Comparison of ENCODE assay signal across 9 cellular contexts in genomic region chr3:62875103-62876002, GRCh38. TPM values are rescaled to one million over a fixed set of nuclear protein-coding genes. Genes with fewer than 3 reads are reported as not detected.
DNase-seq lines count a peak whose midpoint lies in the region; ATAC-seq, FAIRE-seq and TF ChIP-seq lines count a peak whose summit lies in the region.
"Had no signal": no experiment of that assay in that cellular context is flagged by ENCODE, and none has a peak within 500 bp of the region (broad histone marks: within the 10 kb centered on the region; RNA-seq: fewer than 3 reads in every experiment).

Gene CADPS (minus strand): TSS chr3:62875416. CDS start chr3:62875029, 387 bp downstream.

- no peaks in the 10 kb centered on the region for H4K20me1 ChIP-seq in fibroblast of lung (ENCODE audit: control insufficient read depth, extremely low read depth, insufficient read depth, low read length)

- peak within 1 kb of the TSS; percentile 97 for H3K18ac ChIP-seq in neuronal stem cell (ENCODE audit: low read length)

- no peak within 1 kb of the TSS for H2BK120ac ChIP-seq in neuronal stem cell (ENCODE audit: low read depth, low read length)

- peak within 1 kb of the TSS; percentile 75 for H2BK5ac ChIP-seq in neuronal stem cell (ENCODE audit: low read length)

- H3K4me2 ChIP-seq in fibroblast of lung (ENCODE audit: extremely low read depth, insufficient read depth, low read length), result peak within 1 kb of the TSS; percentile 48
- peak within 1 kb of the TSS; percentile 99 for H3K4me2 ChIP-seq in neuronal stem cell (ENCODE audit: insufficient read depth, low read length, poor library complexity, severe bottlenecking)

- no peak for ATAC-seq in HG03139 (IDR thresholded peaks at IDR 0.05; ENCODE audit: unreplicated experiment)
- ATAC-seq: activated CD4-positive, CD25-positive, alpha-beta regulatory T cell treated with anti-CD3 and anti-CD28 coated beads, Interleukin-2, amount 50 U/mL, for 24 hours had no signal

- H2AK5ac ChIP-seq in neuronal stem cell (ENCODE audit: low read depth, low read length), result no peak within 1 kb of the TSS

- H2BK15ac ChIP-seq in neuronal stem cell (ENCODE audit: low read length), result peak within 1 kb of the TSS; percentile 98

- H2BK12ac ChIP-seq in neuronal stem cell (ENCODE audit: low read length), result peak within 1 kb of the TSS; percentile 41

- CTCF ChIA-PET in Caco-2 (lab: Charles Lee), result interaction anchor here (0.7 kb wide), 1 partner anchor 353 kb away, joined by 5 read pairs; no protein-coding TSS in a partner anchor
- CTCF ChIA-PET in RWPE1 (lab: Yijun Ruan, JAX), result no interaction called here

- H4K8ac ChIP-seq in neuronal stem cell (ENCODE audit: low read depth, low read length), result no peak within 1 kb of the TSS

- H3K4me1 ChIP-seq in Caco-2 (no peaks in the 10 kb centered on the region; the same call in 1 of the 2 replicates), fibroblast of lung (ENCODE audit: control insufficient read depth, extremely low read depth, insufficient read depth, low read length) (no peaks in the 10 kb centered on the region), neuronal stem cell (ENCODE audit: control insufficient read depth in 2 of 2, insufficient read depth in 1 of 2, low read depth in 1 of 2, low read length in 2 of 2) (peaks cover 0 to 3% of the 10 kb centered on the region in 2 donors)

- no CpG with 5 or more reads among the region's 56 CpGs for WGBS in neuronal stem cell (ENCODE audit: extremely low coverage in 2 of 2, insufficient read length in 2 of 2, insufficient replicate concordance in 1 of 2), 2 donors

- H3K27me3 Mint-ChIP-seq in Caco-2 (ENCODE audit: insufficient read depth, unreplicated experiment) (peaks cover 13% of the 10 kb centered on the region), HFFc6 (ENCODE audit: insufficient read depth) (peaks cover 9% of the 10 kb centered on the region; the same call in 1 of the 2 replicates)

- no peak within 1 kb of the TSS for H3K9ac ChIP-seq in fibroblast of lung (ENCODE audit: insufficient read depth, low read length)
- peak within 1 kb of the TSS; percentile 90 for H3K9ac ChIP-seq in neuronal stem cell (ENCODE audit: low read depth, low read length, poor library complexity)

- no peaks in the 10 kb centered on the region for H3K79me1 ChIP-seq in neuronal stem cell (ENCODE audit: low read depth, low read length)

- no peak for TF ChIP-seq CTCF in Caco-2 (IDR thresholded peaks at IDR 0.05; ENCODE audit: insufficient read depth in 1 of 2, low read depth in 1 of 2, low read length in 1 of 2, severe bottlenecking in 1 of 2, unreplicated experiment in 1 of 2)
- TF ChIP-seq CTCF in fibroblast of lung (conservative IDR thresholded peaks at IDR 0.05 in 1 of 2, IDR thresholded peaks at IDR 0.05 in 1 of 2; ENCODE audit: low read depth in 1 of 2, low read length in 2 of 2), result no peak
- no peak for TF ChIP-seq CTCF in RWPE1 (conservative IDR thresholded peaks at IDR 0.05; ENCODE audit: low read depth)
- TF ChIP-seq CTCF in HFFc6 (IDR thresholded peaks at IDR 0.05), result no peak

- peak within 1 kb of the TSS; percentile 72 for H4K91ac ChIP-seq in neuronal stem cell (ENCODE audit: low read depth, low read length, poor library complexity)

- DNase-seq in Caco-2, result no peak
- peak; percentile 89 for DNase-seq in NCI-H69 (lab: John Stamatoyannopoulos, UW)
- peak; percentile 23 to 69 for DNase-seq in fibroblast of lung (ENCODE audit: low read depth in 2 of 2)
- DNase-seq in neuronal stem cell (ENCODE audit: low spot score), result no peak
- DNase-seq in RWPE1 (ENCODE audit: low spot score), result no peak
- DNase-seq in HFFc6, result no peak
- no peak for DNase-seq in HTR-8/SVneo (ENCODE audit: insufficient read length, low spot score)

- H3K4me3 Mint-ChIP-seq in Caco-2 (ENCODE audit: unreplicated experiment) (peak within 1 kb of the TSS; percentile 93), HFFc6 (no peak within 1 kb of the TSS)

- no peak within 1 kb of the TSS for H3K4ac ChIP-seq in neuronal stem cell (ENCODE audit: low read length)

- H3K36me3 ChIP-seq in Caco-2 (ENCODE audit: control insufficient read depth, insufficient read depth, low read length) (no peaks in the 10 kb centered on the region), fibroblast of lung (ENCODE audit: control insufficient read depth, insufficient read depth, low read length) (no peaks in the 10 kb centered on the region), neuronal stem cell (replicated peaks in 1 of 2; ENCODE audit: control insufficient read depth in 2 of 2, insufficient read depth in 2 of 2, low read length in 2 of 2) (no peaks in the 10 kb centered on the region)

- no peaks in the 10 kb centered on the region for H3K9me3 Mint-ChIP-seq in Caco-2 (ENCODE audit: unreplicated experiment)
- peaks cover 31% of the 10 kb centered on the region for H3K9me3 Mint-ChIP-seq in HFFc6

- H3K4me1 Mint-ChIP-seq in Caco-2 (ENCODE audit: low read depth, unreplicated experiment), result no peaks in the 10 kb centered on the region
- H3K4me1 Mint-ChIP-seq in HFFc6 (ENCODE audit: low read depth), result no peaks in the 10 kb centered on the region

- H2AFZ ChIP-seq in fibroblast of lung (ENCODE audit: low read length) (no peak within 1 kb of the TSS), neuronal stem cell (ENCODE audit: low read length) (peak within 1 kb of the TSS; percentile 88)

- H3K27ac ChIP-seq in fibroblast of lung (ENCODE audit: insufficient read depth, low read length) (no peak within 1 kb of the TSS), neuronal stem cell (replicated peaks; ENCODE audit: low read length) (peak within 1 kb of the TSS; percentile 72), RWPE1 (no peak within 1 kb of the TSS)

- FAIRE-seq in HTR-8/SVneo (lab: Jason Lieb, UNC), result no peak

- POLR2A ChIA-PET in Caco-2 (lab: Charles Lee) (no interaction called here), RWPE1 (lab: Yijun Ruan, JAX; ENCODE audit: low non-redundant PET) (no interaction called here)

- H3K4me3 ChIP-seq in Caco-2 (ENCODE audit: low read depth, low read length), result peak within 1 kb of the TSS; percentile 15
- peak within 1 kb of the TSS; percentile 33 to 58 (median 48) for H3K4me3 ChIP-seq in fibroblast of lung (replicated peaks in 1 of 4; ENCODE audit: control extremely low read depth in 1 of 4, insufficient read depth in 1 of 4, low read depth in 3 of 4, low read length in 4 of 4)
- H3K4me3 ChIP-seq in neuronal stem cell (ENCODE audit: low read length in 2 of 2), result peak within 1 kb of the TSS; percentile 26 to 81

- H3K27ac Mint-ChIP-seq in Caco-2 (ENCODE audit: unreplicated experiment) (no peak within 1 kb of the TSS), HFFc6 (no peak within 1 kb of the TSS)

- H3K9me3 ChIP-seq in Caco-2 (peaks cover 4% of the 10 kb centered on the region), fibroblast of lung (ENCODE audit: control insufficient read depth, insufficient read depth, low read depth, low read length) (no peaks in the 10 kb centered on the region), neuronal stem cell (replicated peaks in 1 of 2; ENCODE audit: control insufficient read depth in 2 of 2, insufficient read depth in 1 of 2, low read depth in 1 of 2, low read length in 2 of 2) (no peaks in the 10 kb centered on the region)

- no TSS peak for BruUV-seq in Caco-2 (replicated peaks; lab: Mats Ljungman, UMichigan)

- H3K27me3 ChIP-seq in Caco-2 (replicated peaks; ENCODE audit: control insufficient read depth, insufficient read depth, low read length) (peaks cover 2% of the 10 kb centered on the region; the same call in 1 of the 2 replicates), fibroblast of lung (ENCODE audit: control insufficient read depth, insufficient read depth, low read length) (peaks cover 5% of the 10 kb centered on the region), neuronal stem cell (ENCODE audit: control insufficient read depth in 3 of 3, insufficient read depth in 3 of 3, low read depth in 1 of 3, low read length in 3 of 3) (peaks cover 0 to 63% (median 11%) of the 10 kb centered on the region in 3 experiments)

- intact Hi-C loops in Caco-2 (cut with micrococcal nuclease; ENCODE audit: unreplicated experiment), result loop anchor here (10.0 kb wide), 1 partner anchor 169 kb away; no protein-coding TSS in a partner anchor

- H3K79me2 ChIP-seq in fibroblast of lung (ENCODE audit: control insufficient read depth, insufficient read depth, low read length), result no peaks in the 10 kb centered on the region

- peak within 1 kb of the TSS; percentile 93 for H3K23ac ChIP-seq in neuronal stem cell (ENCODE audit: low read depth, low read length, poor library complexity)

- H3K36me3 Mint-ChIP-seq in Caco-2 (ENCODE audit: insufficient read depth, unreplicated experiment) (no peaks in the 10 kb centered on the region), HFFc6 (ENCODE audit: low read depth) (peaks cover 4% of the 10 kb centered on the region; the same call in 1 of the 2 replicates)

- peak within 1 kb of the TSS; percentile 71 for H3K14ac ChIP-seq in neuronal stem cell (ENCODE audit: low read length)

RNA-seq across cellular contexts. Expression of gene CADPS, which starts in this region (rescaled TPM):
- not detected in 2 replicates for total RNA-seq in Caco-2 (2022)
- total RNA-seq in fibroblast of lung, result 33.1 and 63.1 TPM in 2 replicates
- 2.3 and 21.7 TPM in 2 replicates for polyA plus RNA-seq in fibroblast of lung
- polyA plus RNA-seq in fibroblast of lung (2012), result 1.5 and 10.1 TPM in 2 replicates
- polyA minus RNA-seq in fibroblast of lung (ENCODE audit: low replicate concordance), result 10.9 and 19.8 TPM in 2 replicates
- 1.5 TPM for polyA plus RNA-seq in neuronal stem cell (2013, experiment 1 of 2)
- 1.3 TPM for polyA plus RNA-seq in neuronal stem cell (2013, experiment 2 of 2)
- total RNA-seq in HFFc6 (2021; fragmentation: NEBNext Ultra II Directional; extraction: Animal tissue kit (Norgen Biotek cat#: 25700)), result not detected

Comparison
In these comparisons a context has a peak if more than half of its experiments do, and no peak if none do; other contexts are left out.
1. RNA of gene CADPS (total RNA-seq): 33.1 to 63.1 TPM in fibroblast of lung; not detected in Caco-2 and not detected in HFFc6; every median in the first group is over 10 times any median in the second.
2. DNase-seq: peak in NCI-H69 (single experiment) and fibroblast of lung (2 of 2); none in Caco-2 (0 of 2), neuronal stem cell (single experiment), RWPE1 (single experiment), HFFc6 (single experiment) and HTR-8/SVneo (single experiment).
3. Peak in every context shown above with its lines, with median percentiles within 50 percentile points of each other: H3K4me3 ChIP-seq.